Comparison of ENCODE assay signal across 8 cellular contexts in genomic region chr1:228379165-228379460, GRCh38. TPM values are rescaled to one million over a fixed set of nuclear protein-coding genes. Genes with fewer than 3 reads are reported as not detected.
DNase-seq lines count a peak whose midpoint lies in the region; ATAC-seq lines count a peak whose summit lies in the region.

No MANE protein-coding gene starts in this region.

- H3K27me3 ChIP-seq in iPS DF 6.9 (ENCODE audit: control insufficient read depth, insufficient read depth, low read length), result peaks cover 13% of the 10 kb centered on the region; the same call in 1 of the 2 replicates

- no peak overlapping the region for H3K27ac Mint-ChIP-seq in activated CD8-positive, alpha-beta memory T cell treated with anti-CD3 and anti-CD28 coated beads, Interleukin-2, amount 10 ng/mL, durations not matched to agents 7 days and 5 days
- H3K27ac Mint-ChIP-seq in activated naive CD4-positive, alpha-beta T cell treated with anti-CD3 and anti-CD28 coated beads, Interleukin-2, amount 50 U/mL, for 72 hours, result no peak overlapping the region
- H3K27ac Mint-ChIP-seq in stimulated activated effector memory CD8-positive, alpha-beta T cell treated with anti-CD3 and anti-CD28 coated beads, Interleukin-12 subunit alpha, Interleukin-12 subunit beta, amount 100 ng/mL, for 72 hours, result no peak overlapping the region

- H3K4me3 Mint-ChIP-seq in activated CD8-positive, alpha-beta memory T cell treated with anti-CD3 and anti-CD28 coated beads, Interleukin-2, amount 10 ng/mL, durations not matched to agents 7 days and 5 days, result peak overlapping the region; percentile 74
- H3K4me3 Mint-ChIP-seq in stimulated activated effector memory CD8-positive, alpha-beta T cell treated with anti-CD3 and anti-CD28 coated beads, Interleukin-12 subunit alpha, Interleukin-12 subunit beta, amount 100 ng/mL, for 72 hours, result peak overlapping the region; percentile 80

- ATAC-seq in activated CD8-positive, alpha-beta memory T cell treated with anti-CD3 and anti-CD28 coated beads, Interleukin-2, amount 10 ng/mL, durations not matched to agents 7 days and 5 days, result peak; percentile 9
- ATAC-seq in activated naive CD4-positive, alpha-beta T cell treated with anti-CD3 and anti-CD28 coated beads, Interleukin-2, amount 50 U/mL, for 72 hours, result peak; percentile 17
- no peak for ATAC-seq in stimulated activated effector memory CD8-positive, alpha-beta T cell treated with anti-CD3 and anti-CD28 coated beads, Interleukin-12 subunit alpha, Interleukin-12 subunit beta, amount 100 ng/mL, for 72 hours
- no peak for ATAC-seq in GM19023 (IDR thresholded peaks at IDR 0.05; ENCODE audit: unreplicated experiment)

- no peak for DNase-seq in activated CD8-positive, alpha-beta memory T cell treated with anti-CD3 and anti-CD28 coated beads, Interleukin-2, amount 10 ng/mL, durations not matched to agents 7 days and 5 days
- DNase-seq in activated CD8-positive, alpha-beta memory T cell treated with anti-CD3 and anti-CD28 coated beads, Interleukin-2, amount 50 U/mL, for 48 hours, result no peak
- no peak for DNase-seq in activated naive CD4-positive, alpha-beta T cell treated with anti-CD3 and anti-CD28 coated beads, Interleukin-2, amount 50 U/mL, for 72 hours (ENCODE audit: low spot score in 2 of 2)
- DNase-seq in iPS DF 6.9 (ENCODE audit: low read depth, low spot score) (no peak), GDM1 (lab: John Stamatoyannopoulos, UW) (no peak)
- no peak for DNase-seq in stimulated activated effector memory CD8-positive, alpha-beta T cell treated with anti-CD3 and anti-CD28 coated beads, Interleukin-12 subunit alpha, Interleukin-12 subunit beta, amount 100 ng/mL, for 72 hours (ENCODE audit: low spot score in 2 of 2)
- DNase-seq in stimulated activated CD4-positive, alpha-beta T cell treated with anti-CD3 and anti-CD28 coated beads, Interleukin-4, amount 100 ng/mL, for 1 hour, result no peak

- H3K4me1 ChIP-seq in iPS DF 6.9 (ENCODE audit: control insufficient read depth, insufficient read depth, low read length), result peaks cover 5% of the 10 kb centered on the region; the same call in 1 of the 2 replicates

- CTCF ChIA-PET in activated CD8-positive, alpha-beta memory T cell treated with anti-CD3 and anti-CD28 coated beads, Interleukin-2, amount 10 ng/mL, durations not matched to agents 7 days and 5 days (lab: Charles Lee), result interaction anchor here (1.0 to 1.4 kb wide), 4 partner anchors 44 to 212 kb away, joined by 3 to 4 read pairs (median 3); no protein-coding TSS in a partner anchor

- H3K4me1 Mint-ChIP-seq in activated CD8-positive, alpha-beta memory T cell treated with anti-CD3 and anti-CD28 coated beads, Interleukin-2, amount 10 ng/mL, durations not matched to agents 7 days and 5 days, result peaks cover 7% of the 10 kb centered on the region
- H3K4me1 Mint-ChIP-seq in stimulated activated effector memory CD8-positive, alpha-beta T cell treated with anti-CD3 and anti-CD28 coated beads, Interleukin-12 subunit alpha, Interleukin-12 subunit beta, amount 100 ng/mL, for 72 hours, result peaks cover 11% of the 10 kb centered on the region

- no peak overlapping the region for H3K27ac ChIP-seq in iPS DF 6.9 (ENCODE audit: low read length)

- H3K36me3 Mint-ChIP-seq in activated CD8-positive, alpha-beta memory T cell treated with anti-CD3 and anti-CD28 coated beads, Interleukin-2, amount 10 ng/mL, durations not matched to agents 7 days and 5 days, result no peaks in the 10 kb centered on the region
- peaks cover 0 to 5% of the 10 kb centered on the region in 2 donors for H3K36me3 Mint-ChIP-seq in activated naive CD4-positive, alpha-beta T cell treated with anti-CD3 and anti-CD28 coated beads, Interleukin-2, amount 50 U/mL, for 72 hours
- H3K36me3 Mint-ChIP-seq in stimulated activated effector memory CD8-positive, alpha-beta T cell treated with anti-CD3 and anti-CD28 coated beads, Interleukin-12 subunit alpha, Interleukin-12 subunit beta, amount 100 ng/mL, for 72 hours, result no peaks in the 10 kb centered on the region

- no peaks in the 10 kb centered on the region for H3K36me3 ChIP-seq in iPS DF 6.9 (ENCODE audit: control insufficient read depth, insufficient read depth, low read length)

- no peaks in the 10 kb centered on the region for H3K9me3 Mint-ChIP-seq in activated CD8-positive, alpha-beta memory T cell treated with anti-CD3 and anti-CD28 coated beads, Interleukin-2, amount 10 ng/mL, durations not matched to agents 7 days and 5 days (ENCODE audit: low read depth)
- no peaks in the 10 kb centered on the region for H3K9me3 Mint-ChIP-seq in activated naive CD4-positive, alpha-beta T cell treated with anti-CD3 and anti-CD28 coated beads, Interleukin-2, amount 50 U/mL, for 72 hours
- no peaks in the 10 kb centered on the region for H3K9me3 Mint-ChIP-seq in stimulated activated effector memory CD8-positive, alpha-beta T cell treated with anti-CD3 and anti-CD28 coated beads, Interleukin-12 subunit alpha, Interleukin-12 subunit beta, amount 100 ng/mL, for 72 hours

- no peaks in the 10 kb centered on the region for H3K9me3 ChIP-seq in iPS DF 6.9 (ENCODE audit: control insufficient read depth, insufficient read depth, low read length)

- WGBS in iPS DF 6.9 (ENCODE audit: insufficient coverage, insufficient read length), result no CpG with 5 or more reads among the region's 22 CpGs

- H3K4me3 ChIP-seq in iPS DF 6.9 (ENCODE audit: low read length), result peak overlapping the region; percentile 57; the same call in 1 of the 2 replicates

- peaks cover 34% of the 10 kb centered on the region for H3K27me3 Mint-ChIP-seq in activated CD8-positive, alpha-beta memory T cell treated with anti-CD3 and anti-CD28 coated beads, Interleukin-2, amount 10 ng/mL, durations not matched to agents 7 days and 5 days

RNA-seq across cellular contexts. Expression of gene TRIM11, which starts 27.5 kb away (rescaled TPM):
- total RNA-seq in activated CD8-positive, alpha-beta memory T cell treated with anti-CD3 and anti-CD28 coated beads, Interleukin-2, amount 10 ng/mL, durations not matched to agents 7 days and 5 days, result 10 to 100 TPM; 65.1 to 66.1 TPM
- 10 to 100 TPM; 43.3 to 43.6 TPM for total RNA-seq in activated naive CD4-positive, alpha-beta T cell treated with anti-CD3 and anti-CD28 coated beads, Interleukin-2, amount 50 U/mL, for 72 hours

RNA-seq across cellular contexts. Expression of gene TRIM17, which starts 37.5 kb away (rescaled TPM):
- 1 to 10 TPM; 2.6 to 2.8 TPM for total RNA-seq in activated CD8-positive, alpha-beta memory T cell treated with anti-CD3 and anti-CD28 coated beads, Interleukin-2, amount 10 ng/mL, durations not matched to agents 7 days and 5 days
- 1 to 10 TPM in 1 of 2 donors, under 1 TPM in 1; 0.91 to 2.4 TPM for total RNA-seq in activated naive CD4-positive, alpha-beta T cell treated with anti-CD3 and anti-CD28 coated beads, Interleukin-2, amount 50 U/mL, for 72 hours

Comparison
In these comparisons a context has a peak if more than half of its experiments do, and no peak if none do; other contexts are left out.
1. ATAC-seq: peak in activated CD8-positive, alpha-beta memory T cell treated with anti-CD3 and anti-CD28 coated beads, Interleukin-2, amount 10 ng/mL, durations not matched to agents 7 days and 5 days (single experiment) and activated naive CD4-positive, alpha-beta T cell treated with anti-CD3 and anti-CD28 coated beads, Interleukin-2, amount 50 U/mL, for 72 hours (2 of 2); none in stimulated activated effector memory CD8-positive, alpha-beta T cell treated with anti-CD3 and anti-CD28 coated beads, Interleukin-12 subunit alpha, Interleukin-12 subunit beta, amount 100 ng/mL, for 72 hours (single experiment) and GM19023 (single experiment).